In genomic region chr10:110642980-110643655, GRCh38 we compare ENCODE assay signal across 8 cellular contexts. TPM values are rescaled to one million over a fixed set of nuclear protein-coding genes. Genes with fewer than 3 reads are reported as not detected.
DNase-seq lines count a peak whose midpoint lies in the region; ATAC-seq, FAIRE-seq and TF ChIP-seq lines count a peak whose summit lies in the region.

No MANE protein-coding gene starts in this region.

- H3K9me3 ChIP-seq in kidney (ENCODE audit: control insufficient read depth in 1 of 2, low read length in 2 of 2) (no peaks in the 10 kb centered on the region), thyroid gland (no peaks in the 10 kb centered on the region)

- H3K4me3 Mint-ChIP-seq in activated naive CD8-positive, alpha-beta T cell treated with anti-CD3 and anti-CD28 coated beads, Interleukin-2, amount 10 ng/mL, durations not matched to agents 7 days and 5 days: peak overlapping the region; percentile 82

- H3K36me3 ChIP-seq in kidney (ENCODE audit: control insufficient read depth in 1 of 2, insufficient read depth in 2 of 2, low read length in 2 of 2): no peaks in the 10 kb centered on the region
- no peaks in the 10 kb centered on the region for H3K36me3 ChIP-seq in thyroid gland

- no peaks in the 10 kb centered on the region for H3K9me3 Mint-ChIP-seq in activated naive CD8-positive, alpha-beta T cell treated with anti-CD3 and anti-CD28 coated beads, Interleukin-2, amount 10 ng/mL, durations not matched to agents 7 days and 5 days

- 8 to 13% methylated on average over 36 to 40 of the region's 43 CpGs for WGBS in thyroid gland, 2 donors

- no peak for TF ChIP-seq POLR2A in thyroid gland (IDR thresholded peaks at IDR 0.05)

- H3K4me3 ChIP-seq in kidney (ENCODE audit: low read length in 2 of 2) (peak overlapping the region; percentile 36 to 59), thyroid gland (replicated peaks in 1 of 3) (peak overlapping the region in 2 of 3 donors; percentile 33 to 49)

- H3K27ac Mint-ChIP-seq in activated naive CD8-positive, alpha-beta T cell treated with anti-CD3 and anti-CD28 coated beads, Interleukin-2, amount 10 ng/mL, durations not matched to agents 7 days and 5 days: no peak overlapping the region

- peak; percentile 60 for DNase-seq in activated CD8-positive, alpha-beta memory T cell treated with anti-CD3 and anti-CD28 coated beads, Interleukin-2, amount 50 U/mL, for 48 hours
- no peak for DNase-seq in activated CD8-positive, alpha-beta memory T cell treated with anti-CD3 and anti-CD28 coated beads for 24 hours
- DNase-seq in activated naive CD8-positive, alpha-beta T cell treated with anti-CD3 and anti-CD28 coated beads, Interleukin-2, amount 10 ng/mL, durations not matched to agents 7 days and 5 days: peak; percentile 41
- no peak for DNase-seq in kidney
- peak; percentile 8 to 11 for DNase-seq in thyroid gland
- DNase-seq in posterior vena cava (ENCODE audit: low spot score): no peak
- no peak for DNase-seq in NCI-H2107 (lab: John Stamatoyannopoulos, UW)

- no peak for FAIRE-seq in kidney (lab: Jason Lieb, UNC)

- intact Hi-C loops in kidney (cut with DNase I): no loop called here
- intact Hi-C loops in thyroid gland (cut with DNase I): no loop called here
- intact Hi-C loops in posterior vena cava (cut with DNase I): no loop called here

- peaks cover 13% of the 10 kb centered on the region for H3K27me3 ChIP-seq in thyroid gland

- ATAC-seq in activated naive CD8-positive, alpha-beta T cell treated with anti-CD3 and anti-CD28 coated beads, Interleukin-2, amount 10 ng/mL, durations not matched to agents 7 days and 5 days (ENCODE audit: low read depth): peak; percentile 10
- ATAC-seq in activated CD4-positive, CD25-positive, alpha-beta regulatory T cell treated with anti-CD3 and anti-CD28 coated beads, Interleukin-2, amount 50 U/mL, for 24 hours: no peak

- H3K4me1 ChIP-seq in kidney (ENCODE audit: control insufficient read depth in 1 of 2, insufficient read depth in 1 of 2, low read depth in 1 of 2, low read length in 2 of 2): peaks cover 0 to 10% of the 10 kb centered on the region in 2 donors
- peaks cover 6 to 19% of the 10 kb centered on the region in 2 donors for H3K4me1 ChIP-seq in thyroid gland

- H3K4me1 Mint-ChIP-seq in activated naive CD8-positive, alpha-beta T cell treated with anti-CD3 and anti-CD28 coated beads, Interleukin-2, amount 10 ng/mL, durations not matched to agents 7 days and 5 days: peaks cover 20% of the 10 kb centered on the region

- no peak overlapping the region for H3K27ac ChIP-seq in kidney (ENCODE audit: low read depth in 2 of 2, low read length in 2 of 2)
- no peak overlapping the region for H3K27ac ChIP-seq in thyroid gland

- H3K9ac ChIP-seq in kidney (ENCODE audit: low read length in 2 of 2): no peak overlapping the region

- POLR2A ChIA-PET in activated naive CD8-positive, alpha-beta T cell treated with anti-CD3 and anti-CD28 coated beads, Interleukin-2, amount 10 ng/mL, durations not matched to agents 7 days and 5 days (lab: Charles Lee): interaction anchor here (0.6 kb wide), 1 partner anchor 288 kb away, joined by 5 read pairs; no protein-coding TSS in a partner anchor

- H3K27me3 Mint-ChIP-seq in activated naive CD8-positive, alpha-beta T cell treated with anti-CD3 and anti-CD28 coated beads, Interleukin-2, amount 10 ng/mL, durations not matched to agents 7 days and 5 days: peaks cover 76% of the 10 kb centered on the region

- no peak for TF ChIP-seq CTCF in kidney (IDR thresholded peaks at IDR 0.05; ENCODE audit: borderline replicate concordance, extremely low read depth, insufficient read depth)
- no peak for TF ChIP-seq CTCF in thyroid gland (IDR thresholded peaks at IDR 0.05)

- H3K36me3 Mint-ChIP-seq in activated naive CD8-positive, alpha-beta T cell treated with anti-CD3 and anti-CD28 coated beads, Interleukin-2, amount 10 ng/mL, durations not matched to agents 7 days and 5 days: no peaks in the 10 kb centered on the region

RNA-seq across cellular contexts. Expression of gene RBM20, which starts 1.0 kb away (rescaled TPM):
- under 1 TPM; 0.06 to 0.17 TPM for total RNA-seq in activated naive CD8-positive, alpha-beta T cell treated with anti-CD3 and anti-CD28 coated beads, Interleukin-2, amount 10 ng/mL, durations not matched to agents 7 days and 5 days
- total RNA-seq in kidney (2.1 TPM), thyroid gland (1 to 10 TPM in 3 of 4 donors, under 1 TPM in 1; 0.54 to 4.3 (median 1.5) TPM), posterior vena cava (1 to 10 TPM; 2.0 to 3.0 TPM)
- polyA plus RNA-seq in kidney (ENCODE audit: insufficient read depth, low read depth, low replicate concordance): 0.88 TPM

Comparison
In these comparisons a context has a peak if more than half of its experiments do, and no peak if none do; other contexts are left out.
1. DNase-seq: peak in activated CD8-positive, alpha-beta memory T cell treated with anti-CD3 and anti-CD28 coated beads, Interleukin-2, amount 50 U/mL, for 48 hours (single experiment), activated naive CD8-positive, alpha-beta T cell treated with anti-CD3 and anti-CD28 coated beads, Interleukin-2, amount 10 ng/mL, durations not matched to agents 7 days and 5 days (single experiment) and thyroid gland (2 of 2); none in activated CD8-positive, alpha-beta memory T cell treated with anti-CD3 and anti-CD28 coated beads for 24 hours (single experiment), kidney (single experiment), posterior vena cava (single experiment) and NCI-H2107 (single experiment).